In genomic region chr18:23825496-23825895, GRCh38 we compare ENCODE assay signal across 14 cellular contexts.
DNase-seq lines count a peak whose midpoint lies in the region; ATAC-seq and TF ChIP-seq lines count a peak whose summit lies in the region.
"Had no signal": no experiment of that assay in that cellular context is flagged by ENCODE, and none has a peak within 500 bp of the region (broad histone marks: within the 10 kb centered on the region; RNA-seq: fewer than 3 reads in every experiment).

No MANE protein-coding gene starts in this region.

- H3K4me2 ChIP-seq in hepatocyte: no peak overlapping the region

- ATAC-seq in GM21717 (IDR thresholded peaks at IDR 0.05; ENCODE audit: unreplicated experiment): no peak

- H2AFZ ChIP-seq in hepatocyte: no peak overlapping the region

- peaks cover 11% of the 10 kb centered on the region for H3K4me1 ChIP-seq in hepatocyte (ENCODE audit: insufficient read depth)

- no peak overlapping the region for H3K4me3 ChIP-seq in hepatocyte
- H3K4me3 ChIP-seq: lung had no signal

- DNase-seq in ELR (ENCODE audit: low read depth) (peak; percentile 34), hepatocyte (ENCODE audit: low spot score) (no peak), NCI-H2107 treated with DMSO at 0.1 percent for 48 hours (lab: John Stamatoyannopoulos, UW; ENCODE audit: unreplicated experiment) (no peak), DMS53 treated with DMSO at 0.1 percent for 48 hours (lab: John Stamatoyannopoulos, UW; ENCODE audit: unreplicated experiment) (no peak), pons (ENCODE audit: low spot score) (no peak)
- DNase-seq: activated effector memory CD4-positive, alpha-beta T cell treated with Interleukin-2 at 50 U/mL for 16 hours; CD4-positive, CD25-positive, alpha-beta regulatory T cell; NCI-H1930; NCI-H774; stimulated activated CD4-positive, alpha-beta T cell treated with anti-CD3 and anti-CD28 coated beads, Interleukin-12 subunit alpha, Interleukin-12 subunit beta, amount 100 ng/mL, for 4 hours had no signal

- 89% methylated on average over 2 of the region's 2 CpGs for WGBS in hepatocyte (ENCODE audit: low lambda C conversion rate, missing lambda C conversion rate)

- H3K27me3 ChIP-seq in hepatocyte: no peaks in the 10 kb centered on the region

- no peaks in the 10 kb centered on the region for H3K9me3 ChIP-seq in hepatocyte (ENCODE audit: low read depth)

- TF ChIP-seq CTCF in hepatocyte (IDR thresholded peaks at IDR 0.05; ENCODE audit: poor library complexity): no peak

- no peaks in the 10 kb centered on the region for H3K36me3 ChIP-seq in hepatocyte (replicated peaks; ENCODE audit: insufficient read depth, low read depth)

- no peaks in the 10 kb centered on the region for H4K20me1 ChIP-seq in hepatocyte (ENCODE audit: insufficient read depth, poor library complexity, severe bottlenecking)

- H3K27ac ChIP-seq in angular gyrus (ENCODE audit: low read depth, low read length) (peak overlapping the region; percentile 37), hepatocyte (peak overlapping the region; percentile 38), temporal lobe (ENCODE audit: low read depth, low read length) (peak overlapping the region; percentile 65)

- H3K9me2 ChIP-seq in hepatocyte (replicated peaks; ENCODE audit: insufficient read depth): no peaks in the 10 kb centered on the region

- no peaks in the 10 kb centered on the region for H3K79me2 ChIP-seq in hepatocyte
